Comparison of ENCODE assay signal across 24 cellular contexts in genomic region chr1:3817138-3817740, GRCh38. TPM values are rescaled to one million over a fixed set of nuclear protein-coding genes. Genes with fewer than 3 reads are reported as not detected.
"Had no signal": no experiment of that assay in that cellular context is flagged by ENCODE, and none has a peak within 500 bp of the region (broad histone marks: within the 10 kb centered on the region; RNA-seq: fewer than 3 reads in every experiment).

No MANE protein-coding gene starts in this region.

- H2AFZ ChIP-seq: neural progenitor cell, parathyroid adenoma had no signal

- H3K4me1 ChIP-seq: gastrocnemius medialis, left ventricle myocardium inferior, neural progenitor cell, parathyroid adenoma, psoas muscle, right lobe of liver, spleen, tibial artery, upper lobe of left lung had no signal

- H3K27ac Mint-ChIP-seq: natural killer cell treated with Interleukin-12 subunit alpha and Interleukin-12 subunit beta and Interleukin-15 and Interleukin-18, amount 100 ng/mL, for 72 hours; neural progenitor cell; stimulated activated memory B cell treated with anti-CD40 and anti-IgM and Interleukin-4, amounts not matched to agents 10 μg/mL and 1 μg/mL and 100 μg/mL, for 72 hours; stimulated activated naive CD8-positive, alpha-beta T cell treated with anti-CD3 and anti-CD28 coated beads, Interleukin-15, Interleukin-2, amounts not matched to agents 100 ng/mL and 50 ng/mL, for 24 hours had no signal

- ATAC-seq: esophagus mucosa; gastrocnemius medialis; natural killer cell treated with Interleukin-12 subunit alpha and Interleukin-12 subunit beta and Interleukin-15 and Interleukin-18, amount 100 ng/mL, for 72 hours; psoas muscle; right lobe of liver; stimulated activated memory B cell treated with anti-CD40 and anti-IgM and Interleukin-4, amounts not matched to agents 10 μg/mL and 1 μg/mL and 100 μg/mL, for 72 hours had no signal

- H3K27ac ChIP-seq: gastrocnemius medialis, left ventricle myocardium inferior, neural progenitor cell, parathyroid adenoma, psoas muscle, right lobe of liver, spleen, tibial artery, upper lobe of left lung had no signal

- H3K4me3 Mint-ChIP-seq: natural killer cell treated with Interleukin-12 subunit alpha and Interleukin-12 subunit beta and Interleukin-15 and Interleukin-18, amount 100 ng/mL, for 72 hours; neural progenitor cell; stimulated activated memory B cell treated with anti-CD40 and anti-IgM and Interleukin-4, amounts not matched to agents 10 μg/mL and 1 μg/mL and 100 μg/mL, for 72 hours; stimulated activated naive CD8-positive, alpha-beta T cell treated with anti-CD3 and anti-CD28 coated beads, Interleukin-15, Interleukin-2, amounts not matched to agents 100 ng/mL and 50 ng/mL, for 24 hours had no signal

- H3K27me3 Mint-ChIP-seq: natural killer cell treated with Interleukin-12 subunit alpha and Interleukin-12 subunit beta and Interleukin-15 and Interleukin-18, amount 100 ng/mL, for 72 hours; stimulated activated memory B cell treated with anti-CD40 and anti-IgM and Interleukin-4, amounts not matched to agents 10 μg/mL and 1 μg/mL and 100 μg/mL, for 72 hours; stimulated activated naive CD8-positive, alpha-beta T cell treated with anti-CD3 and anti-CD28 coated beads, Interleukin-15, Interleukin-2, amounts not matched to agents 100 ng/mL and 50 ng/mL, for 24 hours had no signal

- H3K4me3 ChIP-seq: gastrocnemius medialis, left ventricle myocardium inferior, lung, neural progenitor cell, psoas muscle, right lobe of liver, spleen, tibial artery, upper lobe of left lung had no signal

- H3K36me3 ChIP-seq: neural progenitor cell had no signal

- H3K9me3 Mint-ChIP-seq: natural killer cell treated with Interleukin-12 subunit alpha and Interleukin-12 subunit beta and Interleukin-15 and Interleukin-18, amount 100 ng/mL, for 72 hours; neural progenitor cell; stimulated activated memory B cell treated with anti-CD40 and anti-IgM and Interleukin-4, amounts not matched to agents 10 μg/mL and 1 μg/mL and 100 μg/mL, for 72 hours; stimulated activated naive CD8-positive, alpha-beta T cell treated with anti-CD3 and anti-CD28 coated beads, Interleukin-15, Interleukin-2, amounts not matched to agents 100 ng/mL and 50 ng/mL, for 24 hours had no signal

- H3K9me3 ChIP-seq: gastrocnemius medialis, left ventricle myocardium inferior, psoas muscle, right lobe of liver, spleen, tibial artery, upper lobe of left lung had no signal

- DNase-seq: effector memory CD4-positive, alpha-beta T cell; gastrocnemius medialis; islet precursor cell; left ventricle myocardium inferior; mesenchymal stem cell; midbrain; occipital lobe; psoas muscle; retina; spleen; stimulated activated CD4-positive, alpha-beta T cell treated with anti-CD3 and anti-CD28 coated beads, Interleukin-15, amount 100 ng/mL, for 24 hours; stimulated activated CD4-positive, alpha-beta T cell treated with anti-CD3 and anti-CD28 coated beads, Interleukin-1b, Interleukin-23, amount 100 ng/mL, for 48 hours; stimulated activated CD4-positive, alpha-beta T cell treated with anti-CD3 and anti-CD28 coated beads, Interleukin-4, amount 100 ng/mL, for 24 hours; upper lobe of left lung had no signal

- H3K27me3 ChIP-seq: gastrocnemius medialis, neural progenitor cell, right lobe of liver, spleen, tibial artery, upper lobe of left lung had no signal

- H3K4me2 ChIP-seq: neural progenitor cell had no signal

- H3K9ac ChIP-seq: neural progenitor cell, parathyroid adenoma had no signal

RNA-seq across cellular contexts. Expression of gene SMIM1, which starts 44.7 kb away (rescaled TPM):
- total RNA-seq: natural killer cell treated with Interleukin-12 subunit alpha and Interleukin-12 subunit beta and Interleukin-15 and Interleukin-18, amount 100 ng/mL, for 72 hours; temporal lobe had no signal
